Comparison of ENCODE assay signal across 26 cellular contexts in the genomic region with DNA sequence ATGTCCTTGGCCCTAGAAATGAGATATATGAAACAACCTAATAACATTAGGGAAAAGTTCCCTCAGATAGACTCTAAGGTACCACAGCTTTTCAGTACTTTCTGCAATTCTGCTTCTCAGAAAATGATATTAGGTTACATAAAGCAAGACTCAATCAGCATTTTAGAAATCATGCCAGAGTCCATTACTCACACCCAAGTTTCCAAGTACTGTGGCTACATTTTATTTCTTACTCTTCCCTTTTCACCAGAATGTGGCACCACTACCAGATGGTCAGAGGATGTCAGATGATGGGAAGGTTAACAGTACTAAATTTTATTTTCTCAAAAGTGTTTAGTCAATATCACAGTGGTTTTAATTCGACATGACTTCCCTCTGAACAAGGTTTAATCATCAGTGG.
"Had no signal": no experiment of that assay in that cellular context is flagged by ENCODE, and none has a peak within 500 bp of the region (broad histone marks: within the 10 kb centered on the region; RNA-seq: fewer than 3 reads in every experiment).

No MANE protein-coding gene starts in this region.

- H3K4me1 ChIP-seq: adrenal gland, colonic mucosa, right atrium auricular region, upper lobe of left lung had no signal

- H3K9ac ChIP-seq: neural progenitor cell, parathyroid adenoma had no signal

- DNase-seq: activated CD4-positive, alpha-beta T cell treated with anti-CD3 and anti-CD28 coated beads for 48 hours; activated CD4-positive, alpha-beta T cell treated with anti-CD3 and anti-CD28 coated beads, Interleukin-2, amount 50 U/mL, for 48 hours; activated CD8-positive, alpha-beta memory T cell treated with anti-CD3 and anti-CD28 coated beads for 24 hours; activated effector memory CD4-positive, alpha-beta T cell treated with Interleukin-2 at 50 U/mL for 16 hours; activated naive CD4-positive, alpha-beta T cell treated with Interleukin-2 at 50 U/mL for 16 hours; adrenal gland; aorta; cerebellar nuclear complex; colonic mucosa; effector CD8-positive, alpha-beta T cell; glutamatergic neuron; left cardiac atrium; left ventricle myocardium superior; naive thymus-derived CD8-positive, alpha-beta T cell; occipital lobe; spleen; stimulated activated CD4-positive, alpha-beta T cell treated with anti-CD3 and anti-CD28 coated beads, Interleukin-4, amount 100 ng/mL, for 1 hour had no signal

- H3K27ac ChIP-seq: adrenal gland, cardiac muscle cell, colonic mucosa, epithelial cell of prostate, neural progenitor cell, parathyroid adenoma, right atrium auricular region, spleen, upper lobe of left lung, vagina, VCaP had no signal

- ATAC-seq: left cardiac atrium; left ventricle myocardium superior; naive thymus-derived CD8-positive, alpha-beta T cell had no signal

- H3K79me2 ChIP-seq: parathyroid adenoma had no signal

- H3K27me3 ChIP-seq: adrenal gland, cardiac muscle cell, colonic mucosa, neural progenitor cell, right atrium auricular region, spleen, thyroid gland, upper lobe of left lung, vagina had no signal

- H2AFZ ChIP-seq: neural progenitor cell, parathyroid adenoma had no signal

- H3K4me3 ChIP-seq: adrenal gland, cardiac muscle cell, colonic mucosa, neural progenitor cell, right atrium auricular region, spleen, thyroid gland, upper lobe of left lung, vagina had no signal

- H3K9me3 ChIP-seq: colonic mucosa, right atrium auricular region, spleen, thyroid gland, upper lobe of left lung, vagina had no signal

- H3K36me3 ChIP-seq: adrenal gland, cardiac muscle cell, colonic mucosa, neural progenitor cell, right atrium auricular region, spleen, thyroid gland, upper lobe of left lung, vagina had no signal

- H3K4me2 ChIP-seq: neural progenitor cell had no signal
